Comparison of ENCODE assay signal across 9 cellular contexts in genomic region chr9:26945591-26945990, GRCh38. TPM values are rescaled to one million over a fixed set of nuclear protein-coding genes. Genes with fewer than 3 reads are reported as not detected.
DNase-seq lines count a peak whose midpoint lies in the region; ATAC-seq, FAIRE-seq and TF ChIP-seq lines count a peak whose summit lies in the region.
"Had no signal": no experiment of that assay in that cellular context is flagged by ENCODE, and none has a peak within 500 bp of the region (broad histone marks: within the 10 kb centered on the region; RNA-seq: fewer than 3 reads in every experiment).

No MANE protein-coding gene starts in this region.

- no peak for DNase-seq in heart right ventricle
- DNase-seq in left cardiac atrium = no peak
- DNase-seq in activated naive CD8-positive, alpha-beta T cell treated with anti-CD3 and anti-CD28 coated beads, Interleukin-2, amount 50 U/mL, for 24 hours = no peak
- DNase-seq in left kidney (ENCODE audit: low read depth, low spot score) = peak; percentile 46
- DNase-seq in urothelium cell line (ENCODE audit: low spot score) = no peak
- DNase-seq in NCI-H526 (lab: John Stamatoyannopoulos, UW) = no peak
- no peak for DNase-seq in NCI-H1930 (lab: John Stamatoyannopoulos, UW)
- DNase-seq: effector CD8-positive, alpha-beta T cell had no signal

- H3K4me3 ChIP-seq in heart right ventricle = peak overlapping the region in 9 of 10 donors; percentile 74 to 99 (median 95)

- peak; percentile 5 for FAIRE-seq in urothelium cell line (lab: Jason Lieb, UNC)

- TF ChIP-seq CTCF in heart right ventricle (IDR thresholded peaks at IDR 0.05) = no peak

- peaks cover 0 to 55% (median 36%) of the 10 kb centered on the region in 9 donors for H3K4me1 ChIP-seq in heart right ventricle

- H3K4me1 Mint-ChIP-seq in activated naive CD8-positive, alpha-beta T cell treated with anti-CD3 and anti-CD28 coated beads, Interleukin-2, amount 50 U/mL, for 24 hours = peaks cover 66% of the 10 kb centered on the region

- no peaks in the 10 kb centered on the region for H3K9me3 Mint-ChIP-seq in activated naive CD8-positive, alpha-beta T cell treated with anti-CD3 and anti-CD28 coated beads, Interleukin-2, amount 50 U/mL, for 24 hours

- 29 to 33% methylated on average over 2 of the region's 2 CpGs for WGBS in heart right ventricle, 2 donors

- H3K4me3 Mint-ChIP-seq in activated naive CD8-positive, alpha-beta T cell treated with anti-CD3 and anti-CD28 coated beads, Interleukin-2, amount 50 U/mL, for 24 hours = peak overlapping the region; percentile 96

- no peaks in the 10 kb centered on the region for H3K27me3 Mint-ChIP-seq in activated naive CD8-positive, alpha-beta T cell treated with anti-CD3 and anti-CD28 coated beads, Interleukin-2, amount 50 U/mL, for 24 hours

- H3K27me3 ChIP-seq in heart right ventricle = no peaks in the 10 kb centered on the region

- peak overlapping the region; percentile 100 for H3K27ac Mint-ChIP-seq in activated naive CD8-positive, alpha-beta T cell treated with anti-CD3 and anti-CD28 coated beads, Interleukin-2, amount 50 U/mL, for 24 hours

- H3K9me3 ChIP-seq in heart right ventricle = no peaks in the 10 kb centered on the region

- peaks cover 33% of the 10 kb centered on the region for H3K36me3 Mint-ChIP-seq in activated naive CD8-positive, alpha-beta T cell treated with anti-CD3 and anti-CD28 coated beads, Interleukin-2, amount 50 U/mL, for 24 hours (ENCODE audit: low read depth)

- H3K27ac ChIP-seq in heart right ventricle = peak overlapping the region in 3 of 10 donors; percentile 97 to 98 (median 97)

- H3K36me3 ChIP-seq in heart right ventricle = peaks cover 0 to 6% (median 0%) of the 10 kb centered on the region in 9 donors

- intact Hi-C loops in heart right ventricle (cut with DNase I) = loop anchor here in 5 of 10 donors (5.0 to 10.0 kb wide), 3 partner anchors 48 to 53 kb away; partner anchors contain the start of gene CAAP1 (in 4 of the 5)
- intact Hi-C loops in left cardiac atrium (cut with DNase I) = loop anchor here in 1 of 2 donors (10.0 kb wide), 1 partner anchor 51 kb away; the partner anchor contains the start of gene CAAP1

- no peak for ATAC-seq in heart right ventricle
- no peak for ATAC-seq in left cardiac atrium
- ATAC-seq in activated naive CD8-positive, alpha-beta T cell treated with anti-CD3 and anti-CD28 coated beads, Interleukin-2, amount 50 U/mL, for 24 hours = no peak
- ATAC-seq in HG02981 (IDR thresholded peaks at IDR 0.05; ENCODE audit: unreplicated experiment) = no peak

RNA-seq across cellular contexts. Expression of gene PLAA, which starts 1.5 kb away (rescaled TPM):
- total RNA-seq in heart right ventricle (10 to 100 TPM; 30.9 to 40.4 (median 34.9) TPM), left cardiac atrium (10 to 100 TPM; 25.7 to 26.6 TPM)
- 10 to 100 TPM in 1 of 2 donors, 1 to 10 TPM in 1; 9.1 to 14.8 TPM for polyA plus RNA-seq in heart right ventricle

RNA-seq across cellular contexts. Expression of gene IFT74, which starts 10.6 kb away (rescaled TPM):
- total RNA-seq in heart right ventricle (10 to 100 TPM in 8 of 10 donors, 1 to 10 TPM in 2; 7.3 to 13.4 (median 11.0) TPM), left cardiac atrium (10 to 100 TPM in 1 of 2 donors, 1 to 10 TPM in 1; 7.8 to 11.4 TPM)
- 1 to 10 TPM; 5.8 to 7.2 TPM for polyA plus RNA-seq in heart right ventricle

RNA-seq across cellular contexts. Expression of gene CAAP1, which starts 53.0 kb away (rescaled TPM):
- total RNA-seq in heart right ventricle (1 to 10 TPM; 4.1 to 9.9 (median 7.6) TPM), left cardiac atrium (10 to 100 TPM in 1 of 2 donors, 1 to 10 TPM in 1; 7.4 to 12.0 TPM)
- 10 to 100 TPM in 1 of 2 donors, 1 to 10 TPM in 1; 4.6 to 12.2 TPM for polyA plus RNA-seq in heart right ventricle

RNA-seq across cellular contexts. Expression of gene LRRC19, which starts 59.9 kb away (rescaled TPM):
- not detected for total RNA-seq in heart right ventricle
- not detected for polyA plus RNA-seq in heart right ventricle
- total RNA-seq in left cardiac atrium = not detected
